Comparison of ENCODE assay signal across 1 cellular context in genomic region chr2:24075915-24076848, GRCh38.
A peak's percentile ranks its signal among the peaks of the same experiment; 100 is the strongest.
TF ChIP-seq lines count a peak whose summit lies in the region.

TSS of gene SF3B6 (minus strand) at chr2:24076326. CDS start at chr2:24076229, 97 bp downstream.

TF ChIP-seq in liver, 16 proteins besides CTCF, POLR2A, EP300 and RAD21 (continued from another document):
- TF ChIP-seq ZBTB33 (IDR thresholded peaks at IDR 0.05) (peak; percentile 92), SP1 (IDR thresholded peaks at IDR 0.05) (peak; percentile 89), FOXA2 (IDR thresholded peaks at IDR 0.05) (peak; percentile 30), HNF4G (IDR thresholded peaks at IDR 0.05) (peak; percentile 52), EGR1 (IDR thresholded peaks at IDR 0.05; ENCODE audit: low read depth in 2 of 2) (peak; percentile 63 to 85), ATF3 (IDR thresholded peaks at IDR 0.05) (peak; percentile 73), GABPA (IDR thresholded peaks at IDR 0.05 in 1 of 2, conservative IDR thresholded peaks at IDR 0.05 in 1 of 2) (peak; percentile 97 to 99), NR2F2 (IDR thresholded peaks at IDR 0.05) (no peak)
